1 cellular context compared by ENCODE assay signal in the genomic region with DNA sequence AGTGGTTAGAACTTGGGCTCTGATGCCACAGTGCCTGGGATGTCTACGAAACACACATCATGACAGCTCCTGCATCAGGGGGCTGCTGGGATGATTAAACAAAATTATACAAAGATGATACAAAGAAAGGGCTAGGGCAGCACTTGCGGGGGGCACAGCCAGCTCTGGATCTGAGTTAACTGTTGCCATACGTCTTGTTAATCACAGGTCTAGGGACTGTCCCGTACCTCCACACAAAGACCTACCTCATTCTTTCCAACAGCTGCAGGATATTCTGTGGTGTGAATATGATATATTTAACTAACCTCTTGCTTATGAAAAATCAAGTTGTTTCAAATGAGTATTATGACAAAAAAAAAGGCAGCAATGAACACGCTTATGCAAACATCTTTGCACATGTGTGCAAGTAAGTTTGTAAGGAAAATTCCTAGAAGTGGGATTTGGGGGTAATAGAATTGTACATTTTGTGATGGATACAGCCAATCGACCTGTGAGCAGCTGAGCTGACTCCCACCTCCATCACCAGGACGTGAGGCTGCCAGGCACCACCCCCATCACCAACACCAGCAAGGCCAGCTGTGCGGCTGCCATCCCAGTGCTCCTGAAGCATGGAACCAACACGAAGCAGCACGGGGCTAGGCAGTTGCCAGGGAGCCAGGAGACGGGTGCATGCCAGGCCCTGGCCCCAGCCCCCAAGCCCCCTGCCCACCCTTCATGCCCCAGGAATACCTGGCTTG.
TF ChIP-seq lines count a peak whose summit lies in the region.

No MANE protein-coding gene starts in this region.

TF ChIP-seq in H1, 55 proteins besides CTCF, POLR2A, EP300 and RAD21:
- no peak for TF ChIP-seq RBBP5 (IDR thresholded peaks at IDR 0.05; ENCODE audit: borderline replicate concordance, low read depth, low read length)
- TF ChIP-seq SP2 (IDR thresholded peaks at IDR 0.05; ENCODE audit: low read length), result no peak
- TF ChIP-seq HDAC6 (IDR thresholded peaks at IDR 0.05; ENCODE audit: low read depth, low read length), result no peak
- TF ChIP-seq JUND (IDR thresholded peaks at IDR 0.05; ENCODE audit: low read length), result no peak
- no peak for TF ChIP-seq YY1 (IDR thresholded peaks at IDR 0.05; ENCODE audit: low read depth, low read length)
- TF ChIP-seq, protein P1, sequence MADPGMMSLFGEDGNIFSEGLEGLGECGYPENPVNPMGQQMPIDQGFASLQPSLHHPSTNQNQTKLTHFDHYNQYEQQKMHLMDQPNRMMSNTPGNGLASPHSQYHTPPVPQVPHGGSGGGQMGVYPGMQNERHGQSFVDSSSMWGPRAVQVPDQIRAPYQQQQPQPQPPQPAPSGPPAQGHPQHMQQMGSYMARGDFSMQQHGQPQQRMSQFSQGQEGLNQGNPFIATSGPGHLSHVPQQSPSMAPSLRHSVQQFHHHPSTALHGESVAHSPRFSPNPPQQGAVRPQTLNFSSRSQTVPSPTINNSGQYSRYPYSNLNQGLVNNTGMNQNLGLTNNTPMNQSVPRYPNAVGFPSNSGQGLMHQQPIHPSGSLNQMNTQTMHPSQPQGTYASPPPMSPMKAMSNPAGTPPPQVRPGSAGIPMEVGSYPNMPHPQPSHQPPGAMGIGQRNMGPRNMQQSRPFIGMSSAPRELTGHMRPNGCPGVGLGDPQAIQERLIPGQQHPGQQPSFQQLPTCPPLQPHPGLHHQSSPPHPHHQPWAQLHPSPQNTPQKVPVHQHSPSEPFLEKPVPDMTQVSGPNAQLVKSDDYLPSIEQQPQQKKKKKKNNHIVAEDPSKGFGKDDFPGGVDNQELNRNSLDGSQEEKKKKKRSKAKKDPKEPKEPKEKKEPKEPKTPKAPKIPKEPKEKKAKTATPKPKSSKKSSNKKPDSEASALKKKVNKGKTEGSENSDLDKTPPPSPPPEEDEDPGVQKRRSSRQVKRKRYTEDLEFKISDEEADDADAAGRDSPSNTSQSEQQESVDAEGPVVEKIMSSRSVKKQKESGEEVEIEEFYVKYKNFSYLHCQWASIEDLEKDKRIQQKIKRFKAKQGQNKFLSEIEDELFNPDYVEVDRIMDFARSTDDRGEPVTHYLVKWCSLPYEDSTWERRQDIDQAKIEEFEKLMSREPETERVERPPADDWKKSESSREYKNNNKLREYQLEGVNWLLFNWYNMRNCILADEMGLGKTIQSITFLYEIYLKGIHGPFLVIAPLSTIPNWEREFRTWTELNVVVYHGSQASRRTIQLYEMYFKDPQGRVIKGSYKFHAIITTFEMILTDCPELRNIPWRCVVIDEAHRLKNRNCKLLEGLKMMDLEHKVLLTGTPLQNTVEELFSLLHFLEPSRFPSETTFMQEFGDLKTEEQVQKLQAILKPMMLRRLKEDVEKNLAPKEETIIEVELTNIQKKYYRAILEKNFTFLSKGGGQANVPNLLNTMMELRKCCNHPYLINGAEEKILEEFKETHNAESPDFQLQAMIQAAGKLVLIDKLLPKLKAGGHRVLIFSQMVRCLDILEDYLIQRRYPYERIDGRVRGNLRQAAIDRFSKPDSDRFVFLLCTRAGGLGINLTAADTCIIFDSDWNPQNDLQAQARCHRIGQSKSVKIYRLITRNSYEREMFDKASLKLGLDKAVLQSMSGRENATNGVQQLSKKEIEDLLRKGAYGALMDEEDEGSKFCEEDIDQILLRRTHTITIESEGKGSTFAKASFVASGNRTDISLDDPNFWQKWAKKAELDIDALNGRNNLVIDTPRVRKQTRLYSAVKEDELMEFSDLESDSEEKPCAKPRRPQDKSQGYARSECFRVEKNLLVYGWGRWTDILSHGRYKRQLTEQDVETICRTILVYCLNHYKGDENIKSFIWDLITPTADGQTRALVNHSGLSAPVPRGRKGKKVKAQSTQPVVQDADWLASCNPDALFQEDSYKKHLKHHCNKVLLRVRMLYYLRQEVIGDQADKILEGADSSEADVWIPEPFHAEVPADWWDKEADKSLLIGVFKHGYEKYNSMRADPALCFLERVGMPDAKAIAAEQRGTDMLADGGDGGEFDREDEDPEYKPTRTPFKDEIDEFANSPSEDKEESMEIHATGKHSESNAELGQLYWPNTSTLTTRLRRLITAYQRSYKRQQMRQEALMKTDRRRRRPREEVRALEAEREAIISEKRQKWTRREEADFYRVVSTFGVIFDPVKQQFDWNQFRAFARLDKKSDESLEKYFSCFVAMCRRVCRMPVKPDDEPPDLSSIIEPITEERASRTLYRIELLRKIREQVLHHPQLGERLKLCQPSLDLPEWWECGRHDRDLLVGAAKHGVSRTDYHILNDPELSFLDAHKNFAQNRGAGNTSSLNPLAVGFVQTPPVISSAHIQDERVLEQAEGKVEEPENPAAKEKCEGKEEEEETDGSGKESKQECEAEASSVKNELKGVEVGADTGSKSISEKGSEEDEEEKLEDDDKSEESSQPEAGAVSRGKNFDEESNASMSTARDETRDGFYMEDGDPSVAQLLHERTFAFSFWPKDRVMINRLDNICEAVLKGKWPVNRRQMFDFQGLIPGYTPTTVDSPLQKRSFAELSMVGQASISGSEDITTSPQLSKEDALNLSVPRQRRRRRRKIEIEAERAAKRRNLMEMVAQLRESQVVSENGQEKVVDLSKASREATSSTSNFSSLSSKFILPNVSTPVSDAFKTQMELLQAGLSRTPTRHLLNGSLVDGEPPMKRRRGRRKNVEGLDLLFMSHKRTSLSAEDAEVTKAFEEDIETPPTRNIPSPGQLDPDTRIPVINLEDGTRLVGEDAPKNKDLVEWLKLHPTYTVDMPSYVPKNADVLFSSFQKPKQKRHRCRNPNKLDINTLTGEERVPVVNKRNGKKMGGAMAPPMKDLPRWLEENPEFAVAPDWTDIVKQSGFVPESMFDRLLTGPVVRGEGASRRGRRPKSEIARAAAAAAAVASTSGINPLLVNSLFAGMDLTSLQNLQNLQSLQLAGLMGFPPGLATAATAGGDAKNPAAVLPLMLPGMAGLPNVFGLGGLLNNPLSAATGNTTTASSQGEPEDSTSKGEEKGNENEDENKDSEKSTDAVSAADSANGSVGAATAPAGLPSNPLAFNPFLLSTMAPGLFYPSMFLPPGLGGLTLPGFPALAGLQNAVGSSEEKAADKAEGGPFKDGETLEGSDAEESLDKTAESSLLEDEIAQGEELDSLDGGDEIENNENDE (IDR thresholded peaks at IDR 0.05; ENCODE audit: insufficient replicate concordance, low read length), result no peak
- TF ChIP-seq EZH2 (IDR thresholded peaks at IDR 0.05; ENCODE audit: low read depth, low read length, severe bottlenecking), result no peak
- TF ChIP-seq CBX8 (IDR thresholded peaks at IDR 0.05; ENCODE audit: borderline replicate concordance, low read depth, low read length), result no peak
- TF ChIP-seq FOSL1 (IDR thresholded peaks at IDR 0.05; ENCODE audit: insufficient read depth, low read depth, low read length), result no peak
- TF ChIP-seq ZNF274 (IDR thresholded peaks at IDR 0.05; ENCODE audit: borderline replicate concordance, extremely low read depth, low read length), result no peak
- TF ChIP-seq SAP30 (IDR thresholded peaks at IDR 0.05; ENCODE audit: insufficient read depth, insufficient replicate concordance, low read length), result no peak
- no peak for TF ChIP-seq CREB1 (IDR thresholded peaks at IDR 0.05)
- no peak for TF ChIP-seq SP1 (IDR thresholded peaks at IDR 0.05; ENCODE audit: low read depth, low read length)
TF ChIP-seq in H1: peak in this region for 0.
